Comparison of ENCODE assay signal across 8 cellular contexts in genomic region chr4:10007436-10007740, GRCh38. TPM values are rescaled to one million over a fixed set of nuclear protein-coding genes. Genes with fewer than 3 reads are reported as not detected.
A peak's percentile ranks its signal among the peaks of the same experiment; 100 is the strongest.
DNase-seq lines count a peak whose midpoint lies in the region; ATAC-seq, FAIRE-seq and TF ChIP-seq lines count a peak whose summit lies in the region.

No MANE protein-coding gene starts in this region.

- no peak for DNase-seq in PC-3
- DNase-seq in effector CD4-positive, alpha-beta T cell = no peak
- no peak for DNase-seq in frontal cortex (ENCODE audit: low spot score in 2 of 2)
- no peak for DNase-seq in DMS79 (lab: John Stamatoyannopoulos, UW)
- no peak for DNase-seq in NCI-H2196 (lab: John Stamatoyannopoulos, UW; ENCODE audit: unreplicated experiment)

- peaks cover 43% of the 10 kb centered on the region for H3K4me1 ChIP-seq in PC-3 (ENCODE audit: insufficient read depth, low read length)

- ATAC-seq in GM18873 (IDR thresholded peaks at IDR 0.05; ENCODE audit: low FRiP score, unreplicated experiment) (peak; percentile 32), GM21825 (IDR thresholded peaks at IDR 0.05; ENCODE audit: unreplicated experiment) (peak; percentile 34), PC-3 (no peak)

- no peaks in the 10 kb centered on the region for H3K79me2 ChIP-seq in PC-3 (ENCODE audit: low read length)

- intact Hi-C loops in PC-3 (cut with micrococcal nuclease) = loop anchor here (2.0 to 5.0 kb wide), 2 partner anchors 65 to 109 kb away; partner anchors contain the start of gene WDR1

- H3F3A ChIP-seq in PC-3 (ENCODE audit: low read length, unreplicated experiment) = peaks cover 10% of the 10 kb centered on the region

- no peaks in the 10 kb centered on the region for H3K27me3 ChIP-seq in PC-3 (ENCODE audit: low read length)

- TF ChIP-seq CTCF in PC-3 (conservative IDR thresholded peaks at IDR 0.05; ENCODE audit: low read depth, low read length) = no peak

- H3K4me2 ChIP-seq in PC-3 (ENCODE audit: low read length) = peak overlapping the region; percentile 72

- H3K9me3 ChIP-seq in PC-3 (ENCODE audit: low read length) = no peaks in the 10 kb centered on the region

- no peaks in the 10 kb centered on the region for H3K36me3 ChIP-seq in PC-3 (ENCODE audit: low read depth, low read length)

- peak overlapping the region; percentile 87 for H3K9ac ChIP-seq in PC-3 (ENCODE audit: low read length)

- no peaks in the 10 kb centered on the region for H3K9me2 ChIP-seq in PC-3 (replicated peaks; ENCODE audit: low read length)

- FAIRE-seq in frontal cortex (lab: Jason Lieb, UNC) = no peak

- H3K4me3 ChIP-seq in PC-3 (ENCODE audit: low read length) (peak overlapping the region; percentile 49), skin epidermis (no peak overlapping the region)

- peak overlapping the region; percentile 100 for H3K27ac ChIP-seq in PC-3 (ENCODE audit: low read length)
- peak overlapping the region in 13 of 21 experiments; percentile 14 to 86 (median 63) for H3K27ac ChIP-seq in skin epidermis

- CTCF ChIA-PET in PC-3 (lab: Charles Lee) = interaction anchor here (1.2 to 1.6 kb wide), 2 partner anchors 8 to 63 kb away, joined by 3 to 9 read pairs; no protein-coding TSS in a partner anchor

- H2AFZ ChIP-seq in PC-3 (ENCODE audit: low read length) = no peak overlapping the region

- no peaks in the 10 kb centered on the region for H4K20me1 ChIP-seq in PC-3 (ENCODE audit: low read length)

- POLR2A ChIA-PET in PC-3 (lab: Charles Lee; ENCODE audit: unreplicated experiment) = interaction anchor here (0.7 to 0.8 kb wide), 2 partner anchors 102 to 109 kb away, joined by 4 read pairs; partner anchors contain the start of gene WDR1

- no TSS peak for BruUV-seq in PC-3 (replicated peaks; lab: Mats Ljungman, UMichigan)

RNA-seq across cellular contexts. Expression of gene SLC2A9, which starts 13.9 kb away (rescaled TPM):
- total RNA-seq in PC-3 (2014; rRNA removed) (0.11 TPM in 1 of 2 replicates, not detected in the other), frontal cortex (2.9 TPM)
